ENCODE assay signal across 1 cellular context in the genomic region with DNA sequence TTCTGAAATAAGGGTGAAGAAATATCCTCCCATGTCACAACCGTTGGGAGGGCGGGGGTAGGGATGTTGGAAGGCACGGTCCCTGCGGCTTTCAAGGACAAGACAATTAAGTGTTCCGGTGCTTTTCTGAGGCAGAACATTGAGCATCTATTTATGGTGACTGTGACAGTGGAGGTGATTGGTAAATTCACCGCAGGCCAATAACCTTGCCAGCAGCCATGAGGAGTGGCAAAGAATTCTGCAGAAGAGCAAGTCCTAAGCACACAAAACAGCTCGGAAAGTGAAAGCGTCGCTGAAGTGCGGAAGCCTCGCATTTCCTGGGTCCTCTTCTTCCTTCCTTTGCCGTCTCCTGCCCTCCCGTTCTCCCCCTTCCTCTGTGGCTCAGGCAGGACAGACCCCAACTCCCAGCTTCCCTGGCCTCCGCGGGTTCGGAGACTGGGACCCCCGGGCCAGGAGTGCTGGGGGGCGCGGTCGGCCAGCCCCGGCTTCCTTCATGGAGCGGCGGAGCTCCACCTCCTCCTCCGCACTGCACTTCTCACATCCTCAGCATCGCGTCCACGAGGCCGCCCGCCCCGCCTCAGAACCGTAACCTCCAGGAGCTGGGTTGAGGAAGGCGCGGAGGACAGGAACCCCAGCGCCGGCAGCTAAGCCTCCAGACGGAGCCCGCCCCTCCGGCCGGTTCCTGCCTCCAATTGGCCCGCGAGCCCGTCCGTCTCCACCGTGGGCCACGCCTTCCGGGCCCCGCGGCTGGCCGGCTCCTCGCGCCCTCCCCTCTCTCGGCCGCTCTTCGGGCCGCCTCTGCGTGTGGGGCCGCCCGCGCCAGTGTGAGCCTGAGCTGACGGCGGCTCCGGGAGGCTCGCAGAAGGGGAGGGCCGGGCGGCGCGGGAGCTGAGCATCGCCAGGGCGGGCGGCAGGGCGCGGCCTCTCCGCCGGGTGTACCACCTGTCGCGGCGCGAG.
TF ChIP-seq lines count a peak whose summit lies in the region.

ME2 (plus strand) TSS at position 774 of the 957 bp plus-strand sequence. CDS start 16,703 bp downstream, outside the sequence.

TF ChIP-seq in GM23338, 12 proteins besides CTCF, POLR2A, EP300 and RAD21:
- TF ChIP-seq POLR2AphosphoS5 (IDR thresholded peaks at IDR 0.05; ENCODE audit: low read depth), result peak; percentile 91
- no peak for TF ChIP-seq EZH2 (IDR thresholded peaks at IDR 0.05; ENCODE audit: low read depth, unreplicated experiment)
- TF ChIP-seq REST (IDR thresholded peaks at IDR 0.05; ENCODE audit: unreplicated experiment), result peak; percentile 17
